Comparison of ENCODE assay signal across 9 cellular contexts in genomic region chrX:47093860-47094259, GRCh38. TPM values are rescaled to one million over a fixed set of nuclear protein-coding genes. Genes with fewer than 3 reads are reported as not detected.
"Had no signal": no experiment of that assay in that cellular context is flagged by ENCODE, and none has a peak within 500 bp of the region (broad histone marks: within the 10 kb centered on the region; RNA-seq: fewer than 3 reads in every experiment).

No MANE protein-coding gene starts in this region.

- H3K4me2 ChIP-seq: GM23338 had no signal

- H3K9ac ChIP-seq: GM23248 had no signal

- H3K9me3 Mint-ChIP-seq: GM23338, HFFc6 had no signal

- FAIRE-seq: H54 had no signal

- H3K9me3 ChIP-seq: HAP-1 had no signal

- ATAC-seq: GM23338 had no signal

- H3K27ac Mint-ChIP-seq: GM23338, H9, HFFc6 had no signal

- H3K4me3 ChIP-seq: GM23248, GM23338, HAP-1 had no signal

- H2AFZ ChIP-seq: GM23248, GM23338 had no signal

- DNase-seq: GOT3, H7, H9 had no signal

- H3K36me3 ChIP-seq: HAP-1 had no signal

- H3K4me3 Mint-ChIP-seq: GM23338, H9, HFFc6 had no signal

- H3K27ac ChIP-seq: GM23248 had no signal

RNA-seq across cellular contexts. Expression of gene RGN, which starts 15.6 kb away (rescaled TPM):
- total RNA-seq: H4, H9 had no signal
